18 cellular contexts compared by ENCODE assay signal in the genomic region with DNA sequence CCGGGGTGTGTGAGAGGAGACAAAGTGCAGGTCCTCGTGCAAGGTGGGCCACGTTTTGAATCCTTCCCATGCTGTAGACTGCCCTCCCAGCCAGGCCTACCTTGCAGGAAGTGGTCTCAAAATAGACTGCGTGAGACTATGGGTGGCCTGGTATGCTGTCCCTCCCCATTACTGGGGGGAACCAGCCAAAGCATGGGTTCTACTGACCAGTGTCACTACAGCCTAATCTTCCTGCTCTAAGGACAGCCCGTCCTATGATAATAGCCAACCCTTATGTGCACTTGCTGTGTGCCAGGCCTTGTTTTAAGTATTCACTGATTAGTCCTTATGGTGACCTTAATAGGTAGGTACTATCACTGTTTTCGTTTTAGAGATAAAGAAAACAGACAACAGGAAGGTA. TPM values are rescaled to one million over a fixed set of nuclear protein-coding genes. Genes with fewer than 3 reads are reported as not detected.
DNase-seq lines count a peak whose midpoint lies in the region; ATAC-seq, FAIRE-seq and TF ChIP-seq lines count a peak whose summit lies in the region.
"Had no signal": no experiment of that assay in that cellular context is flagged by ENCODE, and none has a peak within 500 bp of the region (broad histone marks: within the 10 kb centered on the region; RNA-seq: fewer than 3 reads in every experiment).

No MANE protein-coding gene starts in this region.

- 90% methylated on average over 3 of the region's 6 CpGs for WGBS in A549 (ENCODE audit: missing lambda C conversion rate)

- POLR2A ChIA-PET in A549 (lab: Yijun Ruan, JAX): no interaction called here

- no peaks in the 10 kb centered on the region for H3K9me3 ChIP-seq in A549
- H3K9me3 ChIP-seq in SJCRH30 (replicated peaks): no peaks in the 10 kb centered on the region
- no peaks in the 10 kb centered on the region for H3K9me3 ChIP-seq in left ventricle myocardium inferior (replicated peaks)
- no peaks in the 10 kb centered on the region for H3K9me3 ChIP-seq in mucosa of stomach (ENCODE audit: control insufficient read depth, low read length)

- H3K4me2 ChIP-seq in A549: no peak overlapping the region

- H3K4me1 ChIP-seq in A549: peaks cover 59% of the 10 kb centered on the region
- H3K4me1 ChIP-seq in SJCRH30: peaks cover 47% of the 10 kb centered on the region
- peaks cover 44% of the 10 kb centered on the region for H3K4me1 ChIP-seq in left ventricle myocardium inferior
- H3K4me1 ChIP-seq in mucosa of stomach (ENCODE audit: control insufficient read depth, insufficient read depth, low read length): peaks cover 25% of the 10 kb centered on the region

- intact Hi-C loops in left ventricle myocardium inferior (cut with micrococcal nuclease): no loop called here

- H3K9ac ChIP-seq in mucosa of stomach (ENCODE audit: low read length): peak overlapping the region; percentile 45

- peaks cover 7% of the 10 kb centered on the region for H3K36me3 ChIP-seq in SJCRH30
- peaks cover 6% of the 10 kb centered on the region for H3K36me3 ChIP-seq in left ventricle myocardium inferior
- H3K36me3 ChIP-seq in mucosa of stomach (ENCODE audit: control insufficient read depth, insufficient read depth, low read length): peaks cover 10% of the 10 kb centered on the region

- TF ChIP-seq EP300 in A549 (IDR thresholded peaks at IDR 0.05): no peak

- no peak overlapping the region for H3K4me3 ChIP-seq in A549
- H3K4me3 ChIP-seq in SJCRH30: no peak overlapping the region
- no peak overlapping the region for H3K4me3 ChIP-seq in left ventricle myocardium inferior
- H3K4me3 ChIP-seq in mucosa of stomach (ENCODE audit: low read length): no peak overlapping the region

- CTCF ChIA-PET in A549 (lab: Yijun Ruan, JAX): interaction anchor here (1.1 kb wide), 1 partner anchor 11 kb away, joined by 6 read pairs; no protein-coding TSS in a partner anchor

- no peak for ATAC-seq in A549
- ATAC-seq: Panc1 had no signal

- TF ChIP-seq RAD21 in A549 (conservative IDR thresholded peaks at IDR 0.05 in 1 of 2, IDR thresholded peaks at IDR 0.05 in 1 of 2): no peak

- DNase-seq in A549 (ENCODE audit: low read depth in 1 of 2, low spot score in 1 of 2) (no peak), SJCRH30 (no peak), left ventricle myocardium inferior (no peak), SW 1271 (lab: John Stamatoyannopoulos, UW) (no peak), GM19240 (ENCODE audit: insufficient read length, low spot score) (no peak), activated gamma-delta T cell treated with Interleukin-2 at 50 U/mL for 16 hours (no peak)
- DNase-seq in activated CD4-positive, alpha-beta T cell treated with anti-CD3 and anti-CD28 coated beads, Interleukin-2, amount 50 U/mL, for 4 hours: no peak
- DNase-seq: C1 segment of cervical spinal cord, DMS153, KG1, NCI-H1105, NCI-H1694 treated with DMSO at 0.1 percent for 48 hours, NCI-H774, SIG-M5 had no signal

- FAIRE-seq in A549 (lab: Jason Lieb, UNC): no peak

- H3K27ac ChIP-seq in A549 (peak overlapping the region; percentile 89 to 92; a peak in 4 of 6 replicates), SJCRH30 (peak overlapping the region; percentile 73), left ventricle myocardium inferior (replicated peaks) (peak overlapping the region; percentile 59)
- H3K27ac ChIP-seq: HL-60 had no signal

- no peak for TF ChIP-seq CTCF in A549 (IDR thresholded peaks at IDR 0.05)
- TF ChIP-seq CTCF in left ventricle myocardium inferior (IDR thresholded peaks at IDR 0.05; ENCODE audit: borderline replicate concordance): no peak

- no peaks in the 10 kb centered on the region for H3K27me3 ChIP-seq in SJCRH30
- H3K27me3 ChIP-seq in left ventricle myocardium inferior (ENCODE audit: low read depth): no peaks in the 10 kb centered on the region
- H3K27me3 ChIP-seq in mucosa of stomach (ENCODE audit: control insufficient read depth, insufficient read depth, low read length): no peaks in the 10 kb centered on the region

- no peak for TF ChIP-seq POLR2A in A549 (IDR thresholded peaks at IDR 0.05; ENCODE audit: low read length)

TF ChIP-seq in A549, 52 proteins besides CTCF, POLR2A, EP300 and RAD21:
- TF ChIP-seq EHMT2 (IDR thresholded peaks at IDR 0.05; ENCODE audit: low read depth) (no peak), RARB (CRISPR knock-in tag; IDR thresholded peaks at IDR 0.05) (no peak), HEYL (CRISPR knock-in tag; IDR thresholded peaks at IDR 0.05) (no peak), GATA3 (IDR thresholded peaks at IDR 0.05; ENCODE audit: borderline replicate concordance) (no peak)
- TF ChIP-seq, protein P1, sequence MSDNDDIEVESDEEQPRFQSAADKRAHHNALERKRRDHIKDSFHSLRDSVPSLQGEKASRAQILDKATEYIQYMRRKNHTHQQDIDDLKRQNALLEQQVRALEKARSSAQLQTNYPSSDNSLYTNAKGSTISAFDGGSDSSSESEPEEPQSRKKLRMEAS (IDR thresholded peaks at IDR 0.05): no peak

RNA-seq across cellular contexts. Expression of a gene that starts 38.0 kb away (rescaled TPM):
- 2.6 and 3.2 TPM in 2 replicates for polyA plus RNA-seq in A549 (2011; rRNA removed)
- polyA plus RNA-seq in A549 (2012; cell fraction: cytosol; rRNA removed): 8.7 and 13.3 TPM in 2 replicates
- 12.8 and 21.3 TPM in 2 replicates for polyA plus RNA-seq in A549 (2012; cell fraction: nucleus; rRNA removed)
- 12.5 to 14.5 TPM (median 14.2 TPM) in 3 replicates for polyA plus RNA-seq in A549 (2017; fragmentation: RNase III; extraction: RNeasy Plus Mini Kit Qiagen cat#74134 plus additional on column Dnase treatment)
- 4.1 and 5.5 TPM in 2 replicates for polyA minus RNA-seq in A549 (2011; rRNA and poly(A)+ RNA removed)
- 9.2 and 10.3 TPM in 2 replicates for total RNA-seq in SJCRH30 (2014; rRNA removed; shearing (Covaris generic))
- total RNA-seq in left ventricle myocardium inferior: 15.0 TPM

RNA-seq across cellular contexts. Expression of a gene that starts 54.1 kb away (rescaled TPM):
- polyA plus RNA-seq in A549 (2011; rRNA removed) (0.06 and 0.26 TPM in 2 replicates), A549 (2017; fragmentation: RNase III; extraction: RNeasy Plus Mini Kit Qiagen cat#74134 plus additional on column Dnase treatment) (0.21 to 0.30 TPM (median 0.28 TPM) in 3 replicates)
- polyA plus RNA-seq in A549 (2012; cell fraction: cytosol; rRNA removed): 0.29 and 0.48 TPM in 2 replicates
- 0.70 and 0.84 TPM in 2 replicates for polyA plus RNA-seq in A549 (2012; cell fraction: nucleus; rRNA removed)
- polyA minus RNA-seq in A549 (2011; rRNA and poly(A)+ RNA removed): 0.50 and 0.88 TPM in 2 replicates
- total RNA-seq in SJCRH30 (2014; rRNA removed; shearing (Covaris generic)): 166 and 176 TPM in 2 replicates
- total RNA-seq in left ventricle myocardium inferior: 0.77 TPM
- total RNA-seq: A172 had no signal

Comparison
In these comparisons a context has a peak if more than half of its experiments do, and no peak if none do; other contexts are left out.
1. RNA of a gene that starts 54.1 kb away (total RNA-seq): 166 to 176 TPM in SJCRH30; 0.77 TPM in left ventricle myocardium inferior (single experiment); every median in the first group is over 10 times any median in the second.
2. Peak in every context shown above with its lines, with median percentiles within 50 percentile points of each other: H3K27ac ChIP-seq.